8 cellular contexts compared by ENCODE assay signal in the genomic region with DNA sequence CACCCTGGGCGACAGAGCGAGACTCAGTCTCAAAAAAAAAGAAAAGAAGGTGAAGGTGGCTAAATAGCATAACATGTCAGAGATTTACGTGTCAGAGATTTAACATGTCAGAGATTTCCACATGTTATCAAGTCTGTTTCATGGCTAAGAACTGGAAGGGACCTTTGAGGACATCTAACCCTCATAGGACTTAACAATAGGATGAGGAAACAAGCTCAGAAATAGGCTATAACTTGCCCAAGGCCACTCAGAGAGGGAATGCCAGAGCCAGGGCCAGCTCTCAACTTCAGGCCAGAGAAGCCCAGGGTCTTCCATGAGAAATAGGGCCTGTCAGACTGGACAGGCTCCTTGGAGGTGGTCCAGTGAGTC. TPM values are rescaled to one million over a fixed set of nuclear protein-coding genes. Genes with fewer than 3 reads are reported as not detected.
DNase-seq lines count a peak whose midpoint lies in the region; ATAC-seq and TF ChIP-seq lines count a peak whose summit lies in the region.

No MANE protein-coding gene starts in this region.

- H3K27ac Mint-ChIP-seq in activated naive CD4-positive, alpha-beta T cell treated with anti-CD3 and anti-CD28 coated beads, Interleukin-2, amount 50 U/mL, for 24 hours: peak overlapping the region; percentile 91
- H3K27ac Mint-ChIP-seq in activated CD8-positive, alpha-beta T cell treated with anti-CD3 and anti-CD28 coated beads, Interleukin-2, amount 10 ng/mL, durations not matched to agents 7 days and 5 days: peak overlapping the region; percentile 89
- peak overlapping the region; percentile 91 for H3K27ac Mint-ChIP-seq in stimulated activated naive B cell treated with anti-CD40 and anti-IgM and Interleukin-4, amounts not matched to agents 10 μg/mL and 1 μg/mL and 100 μg/mL, for 72 hours

- peak overlapping the region; percentile 88 for H3K4me3 Mint-ChIP-seq in activated naive CD4-positive, alpha-beta T cell treated with anti-CD3 and anti-CD28 coated beads, Interleukin-2, amount 50 U/mL, for 24 hours
- H3K4me3 Mint-ChIP-seq in activated CD8-positive, alpha-beta T cell treated with anti-CD3 and anti-CD28 coated beads, Interleukin-2, amount 10 ng/mL, durations not matched to agents 7 days and 5 days: peak overlapping the region; percentile 83
- H3K4me3 Mint-ChIP-seq in stimulated activated naive B cell treated with anti-CD40 and anti-IgM and Interleukin-4, amounts not matched to agents 10 μg/mL and 1 μg/mL and 100 μg/mL, for 72 hours: peak overlapping the region; percentile 85 to 98

- CTCF ChIA-PET in activated CD8-positive, alpha-beta T cell treated with anti-CD3 and anti-CD28 coated beads, Interleukin-2, amount 10 ng/mL, durations not matched to agents 7 days and 5 days (lab: Charles Lee): interaction anchor here (0.6 to 3.6 kb wide), 27 partner anchors 8 to 328 kb away, joined by 3 to 47 read pairs (median 5); a partner anchor contains a TSS

- peak overlapping the region; percentile 18 for H3K4me3 ChIP-seq in iPS-11a (ENCODE audit: low read depth, low read length)

- in situ Hi-C loops in GM13976 (cut with MboI; ENCODE audit: low sequenced_read_pairs, unreplicated experiment): no loop called here

- peak; percentile 2 for ATAC-seq in activated CD8-positive, alpha-beta T cell treated with anti-CD3 and anti-CD28 coated beads, Interleukin-2, amount 10 ng/mL, durations not matched to agents 7 days and 5 days
- ATAC-seq in stimulated activated naive B cell treated with anti-CD40 and anti-IgM and Interleukin-4, amounts not matched to agents 10 μg/mL and 1 μg/mL and 100 μg/mL, for 72 hours (replicated peaks): no peak

- no peaks in the 10 kb centered on the region for H3K36me3 Mint-ChIP-seq in activated naive CD4-positive, alpha-beta T cell treated with anti-CD3 and anti-CD28 coated beads, Interleukin-2, amount 50 U/mL, for 24 hours
- no peaks in the 10 kb centered on the region for H3K36me3 Mint-ChIP-seq in activated CD8-positive, alpha-beta T cell treated with anti-CD3 and anti-CD28 coated beads, Interleukin-2, amount 10 ng/mL, durations not matched to agents 7 days and 5 days (ENCODE audit: low read depth)
- H3K36me3 Mint-ChIP-seq in stimulated activated naive B cell treated with anti-CD40 and anti-IgM and Interleukin-4, amounts not matched to agents 10 μg/mL and 1 μg/mL and 100 μg/mL, for 72 hours: no peaks in the 10 kb centered on the region

- H3K27me3 Mint-ChIP-seq in activated naive CD4-positive, alpha-beta T cell treated with anti-CD3 and anti-CD28 coated beads, Interleukin-2, amount 50 U/mL, for 24 hours: no peaks in the 10 kb centered on the region
- peaks cover 4% of the 10 kb centered on the region for H3K27me3 Mint-ChIP-seq in activated CD8-positive, alpha-beta T cell treated with anti-CD3 and anti-CD28 coated beads, Interleukin-2, amount 10 ng/mL, durations not matched to agents 7 days and 5 days (ENCODE audit: low read depth)
- H3K27me3 Mint-ChIP-seq in stimulated activated naive B cell treated with anti-CD40 and anti-IgM and Interleukin-4, amounts not matched to agents 10 μg/mL and 1 μg/mL and 100 μg/mL, for 72 hours: no peaks in the 10 kb centered on the region

- H3K4me1 Mint-ChIP-seq in activated naive CD4-positive, alpha-beta T cell treated with anti-CD3 and anti-CD28 coated beads, Interleukin-2, amount 50 U/mL, for 24 hours: peaks cover 14% of the 10 kb centered on the region
- H3K4me1 Mint-ChIP-seq in activated CD8-positive, alpha-beta T cell treated with anti-CD3 and anti-CD28 coated beads, Interleukin-2, amount 10 ng/mL, durations not matched to agents 7 days and 5 days (ENCODE audit: low read depth): peaks cover 15% of the 10 kb centered on the region
- peaks cover 9 to 23% of the 10 kb centered on the region in 2 donors for H3K4me1 Mint-ChIP-seq in stimulated activated naive B cell treated with anti-CD40 and anti-IgM and Interleukin-4, amounts not matched to agents 10 μg/mL and 1 μg/mL and 100 μg/mL, for 72 hours

- no peak for DNase-seq in activated naive CD4-positive, alpha-beta T cell (lab: John Stamatoyannopoulos, UW)
- no peak for DNase-seq in activated CD8-positive, alpha-beta T cell treated with anti-CD3 and anti-CD28 coated beads, Interleukin-2, amount 10 ng/mL, durations not matched to agents 7 days and 5 days
- no peak for DNase-seq in stimulated activated naive B cell treated with anti-CD40 and anti-IgM and Interleukin-4, amounts not matched to agents 10 μg/mL and 1 μg/mL and 100 μg/mL, for 72 hours
- DNase-seq in DMS114 treated with DMSO at 0.1 percent for 48 hours (lab: John Stamatoyannopoulos, UW; ENCODE audit: unreplicated experiment) (no peak), AG08395 (ENCODE audit: low spot score) (no peak), GM13976 (ENCODE audit: low spot score) (no peak)

- no peak for TF ChIP-seq CTCF in GM13976 (IDR thresholded peaks at IDR 0.05; ENCODE audit: borderline replicate concordance, control extremely low read depth, extremely low read depth, insufficient read depth, missing control alignments)

- no peaks in the 10 kb centered on the region for H3K9me3 Mint-ChIP-seq in activated naive CD4-positive, alpha-beta T cell treated with anti-CD3 and anti-CD28 coated beads, Interleukin-2, amount 50 U/mL, for 24 hours
- H3K9me3 Mint-ChIP-seq in activated CD8-positive, alpha-beta T cell treated with anti-CD3 and anti-CD28 coated beads, Interleukin-2, amount 10 ng/mL, durations not matched to agents 7 days and 5 days (ENCODE audit: insufficient read depth): no peaks in the 10 kb centered on the region
- no peaks in the 10 kb centered on the region for H3K9me3 Mint-ChIP-seq in stimulated activated naive B cell treated with anti-CD40 and anti-IgM and Interleukin-4, amounts not matched to agents 10 μg/mL and 1 μg/mL and 100 μg/mL, for 72 hours

- POLR2A ChIA-PET in activated CD8-positive, alpha-beta T cell treated with anti-CD3 and anti-CD28 coated beads, Interleukin-2, amount 10 ng/mL, durations not matched to agents 7 days and 5 days (lab: Charles Lee): interaction anchor here (0.6 to 1.9 kb wide), 10 partner anchors 8 to 543 kb away, joined by 3 to 10 read pairs (median 4); a partner anchor contains a TSS

RNA-seq across cellular contexts. Expression of a gene that starts 26.8 kb away (rescaled TPM):
- 1 to 10 TPM; 1.7 to 1.9 TPM for total RNA-seq in activated CD8-positive, alpha-beta T cell treated with anti-CD3 and anti-CD28 coated beads, Interleukin-2, amount 10 ng/mL, durations not matched to agents 7 days and 5 days

RNA-seq across cellular contexts. Expression of a gene that starts 51.7 kb away (rescaled TPM):
- 100 to 1,000 TPM; 100 to 102 TPM for total RNA-seq in activated CD8-positive, alpha-beta T cell treated with anti-CD3 and anti-CD28 coated beads, Interleukin-2, amount 10 ng/mL, durations not matched to agents 7 days and 5 days

RNA-seq across cellular contexts. Expression of a gene that starts 51.9 kb away (rescaled TPM):
- total RNA-seq in activated CD8-positive, alpha-beta T cell treated with anti-CD3 and anti-CD28 coated beads, Interleukin-2, amount 10 ng/mL, durations not matched to agents 7 days and 5 days: 1 to 10 TPM; 4.4 to 4.8 TPM
